In the genomic region with DNA sequence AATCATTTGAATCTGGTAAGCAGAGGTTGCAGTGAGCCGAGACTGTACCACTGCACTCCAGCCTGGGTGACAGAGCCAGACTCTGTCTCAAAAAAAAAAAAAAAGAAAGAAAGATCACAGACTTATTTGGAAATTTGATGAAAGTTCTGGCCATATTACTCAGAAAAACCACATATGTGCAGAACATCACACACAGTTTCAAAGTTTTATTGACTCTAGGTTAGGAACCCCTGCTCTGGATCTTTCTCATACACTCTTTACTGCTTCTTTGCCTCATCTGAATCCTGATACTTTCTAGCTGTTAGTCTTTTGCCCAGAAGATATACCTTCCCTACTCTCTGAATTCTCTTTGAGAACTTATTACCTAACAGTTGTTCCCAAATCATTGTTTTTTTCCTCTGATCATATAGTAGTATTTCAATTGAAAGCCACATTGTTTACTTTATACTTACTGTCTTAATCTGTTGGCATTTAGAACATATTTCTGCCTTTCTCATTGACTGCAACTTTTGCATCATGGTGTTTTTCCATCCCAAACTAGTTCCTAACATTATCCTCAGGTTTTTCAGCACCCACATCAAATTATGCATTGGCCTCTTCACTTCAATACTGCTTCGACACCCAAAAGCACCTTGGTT, we compare ENCODE assay signal across 22 cellular contexts.
DNase-seq lines count a peak whose midpoint lies in the region; ATAC-seq and TF ChIP-seq lines count a peak whose summit lies in the region.
"Had no signal": no experiment of that assay in that cellular context is flagged by ENCODE, and none has a peak within 500 bp of the region (broad histone marks: within the 10 kb centered on the region; RNA-seq: fewer than 3 reads in every experiment).

No MANE protein-coding gene starts in this region.

- CTCF ChIA-PET in OCI-LY7 (lab: Charles Lee; ENCODE audit: unreplicated experiment), result no interaction called here

- H3K4me3 ChIP-seq in adipocyte (ENCODE audit: low read length) (no peak overlapping the region), OCI-LY7 (ENCODE audit: low read depth, low read length, poor library complexity, severe bottlenecking) (no peak overlapping the region)
- H3K4me3 ChIP-seq: BLaER1, gastroesophageal sphincter had no signal

- peaks cover 69% of the 10 kb centered on the region for H3K36me3 ChIP-seq in adipocyte (ENCODE audit: control insufficient read depth, insufficient read depth, low read length, severe bottlenecking)
- H3K36me3 ChIP-seq in OCI-LY7 (ENCODE audit: insufficient read depth, low read length), result peaks cover 80% of the 10 kb centered on the region
- H3K36me3 ChIP-seq: brain microvascular endothelial cell had no signal

- H2AFZ ChIP-seq in OCI-LY7 (ENCODE audit: low read length), result no peak overlapping the region

- H3K4me1 ChIP-seq in adipocyte (ENCODE audit: control insufficient read depth, insufficient read depth, low read length), result peaks cover 1% of the 10 kb centered on the region
- H3K4me1 ChIP-seq in OCI-LY7 (ENCODE audit: insufficient read depth, low read length, poor library complexity, severe bottlenecking), result peaks cover 21% of the 10 kb centered on the region

- H3K79me2 ChIP-seq in OCI-LY7 (ENCODE audit: insufficient read depth, low read depth, low read length), result no peaks in the 10 kb centered on the region

- no peak overlapping the region for H3K27ac ChIP-seq in OCI-LY7 (ENCODE audit: low read depth, low read length, poor library complexity, severe bottlenecking)
- H3K27ac ChIP-seq: BLaER1, brain microvascular endothelial cell, gastroesophageal sphincter, VCaP had no signal

- BruUV-seq in OCI-LY7 (replicated peaks; lab: Mats Ljungman, UMichigan), result no TSS peak

- no peaks in the 10 kb centered on the region for H3K9me2 ChIP-seq in OCI-LY7 (ENCODE audit: insufficient read depth, low read length)

- H3K27me3 Mint-ChIP-seq in activated CD4-positive, alpha-beta T cell treated with anti-CD3 and anti-CD28 coated beads, Interleukin-2, amount 10 ng/mL, durations not matched to agents 24 days and 14 days, result no peaks in the 10 kb centered on the region
- no peaks in the 10 kb centered on the region for H3K27me3 Mint-ChIP-seq in osteocyte (ENCODE audit: unreplicated experiment)
- H3K27me3 Mint-ChIP-seq: T-cell had no signal

- H3K9me3 Mint-ChIP-seq in activated CD4-positive, alpha-beta T cell treated with anti-CD3 and anti-CD28 coated beads, Interleukin-2, amount 10 ng/mL, durations not matched to agents 24 days and 14 days, result no peaks in the 10 kb centered on the region
- no peaks in the 10 kb centered on the region for H3K9me3 Mint-ChIP-seq in osteocyte (ENCODE audit: unreplicated experiment)
- H3K9me3 Mint-ChIP-seq: T-cell had no signal

- H3K4me2 ChIP-seq in OCI-LY7 (ENCODE audit: low read length), result no peak overlapping the region
- H3K4me2 ChIP-seq: BLaER1 had no signal

- POLR2A ChIA-PET in OCI-LY7 (lab: Charles Lee), result interaction anchor here (0.6 to 1.4 kb wide), 2 partner anchors 11 to 89 kb away, joined by 3 to 5 read pairs; no protein-coding TSS in a partner anchor

- H3K36me3 Mint-ChIP-seq in activated CD4-positive, alpha-beta T cell treated with anti-CD3 and anti-CD28 coated beads, Interleukin-2, amount 10 ng/mL, durations not matched to agents 24 days and 14 days (ENCODE audit: low read depth), result peaks cover 26% of the 10 kb centered on the region
- peaks cover 13% of the 10 kb centered on the region for H3K36me3 Mint-ChIP-seq in osteocyte (ENCODE audit: unreplicated experiment)

- peak overlapping the region; percentile 72 for H3K27ac Mint-ChIP-seq in activated CD4-positive, alpha-beta T cell treated with anti-CD3 and anti-CD28 coated beads, Interleukin-2, amount 10 ng/mL, durations not matched to agents 24 days and 14 days
- peak overlapping the region; percentile 12 for H3K27ac Mint-ChIP-seq in osteocyte (ENCODE audit: unreplicated experiment)
- H3K27ac Mint-ChIP-seq: T-cell had no signal

- TF ChIP-seq CTCF in osteocyte (IDR thresholded peaks at IDR 0.05), result no peak
- no peak for TF ChIP-seq CTCF in OCI-LY7 (conservative IDR thresholded peaks at IDR 0.05; ENCODE audit: low read length)

- no peak overlapping the region for H3K9ac ChIP-seq in adipocyte (ENCODE audit: low read length)
- H3K9ac ChIP-seq: BLaER1 had no signal

- H3K27me3 ChIP-seq in adipocyte (replicated peaks; ENCODE audit: control insufficient read depth, insufficient read depth, low read length), result no peaks in the 10 kb centered on the region
- H3K27me3 ChIP-seq: BLaER1, brain microvascular endothelial cell, gastroesophageal sphincter had no signal

- no peak for ATAC-seq in GM21390 (IDR thresholded peaks at IDR 0.05; ENCODE audit: unreplicated experiment)
- ATAC-seq: gastroesophageal sphincter, left colon, Right ventricle myocardium inferior had no signal

- peaks cover 10% of the 10 kb centered on the region for H3K4me1 Mint-ChIP-seq in activated CD4-positive, alpha-beta T cell treated with anti-CD3 and anti-CD28 coated beads, Interleukin-2, amount 10 ng/mL, durations not matched to agents 24 days and 14 days
- peaks cover 40% of the 10 kb centered on the region for H3K4me1 Mint-ChIP-seq in osteocyte (ENCODE audit: unreplicated experiment)

- no peaks in the 10 kb centered on the region for H3K9me3 ChIP-seq in adipocyte (ENCODE audit: control insufficient read depth, low read length)
- no peaks in the 10 kb centered on the region for H3K9me3 ChIP-seq in OCI-LY7 (ENCODE audit: low read length)
- H3K9me3 ChIP-seq: gastroesophageal sphincter had no signal

- DNase-seq in activated CD4-positive, alpha-beta T cell treated with anti-CD3 and anti-CD28 coated beads, Interleukin-2, amount 10 ng/mL, durations not matched to agents 24 days and 14 days, result no peak
- no peak for DNase-seq in activated CD4-positive, alpha-beta T cell treated with anti-CD3 and anti-CD28 coated beads, Interleukin-2, amount 50 U/mL, for 1 hour
- DNase-seq in LHCN-M2 (ENCODE audit: low read depth) (peak; percentile 39), adipocyte (ENCODE audit: low read depth) (peak; percentile 79), osteocyte (ENCODE audit: extremely low spot score, unreplicated experiment) (no peak), OCI-LY7 (ENCODE audit: low spot score) (no peak), cardiac septum (ENCODE audit: low spot score) (no peak)
- DNase-seq: brain microvascular endothelial cell, dermis blood vessel endothelial cell, DMS 273 treated with DMSO at 0.1 percent for 48 hours, GDM1, GOT3, Karpas-422, left colon, NCI-H1092, NCI-H2081, T-cell had no signal

- peak overlapping the region; percentile 14 for H3K4me3 Mint-ChIP-seq in activated CD4-positive, alpha-beta T cell treated with anti-CD3 and anti-CD28 coated beads, Interleukin-2, amount 10 ng/mL, durations not matched to agents 24 days and 14 days
- no peak overlapping the region for H3K4me3 Mint-ChIP-seq in osteocyte (ENCODE audit: unreplicated experiment)

- no peaks in the 10 kb centered on the region for H4K20me1 ChIP-seq in OCI-LY7 (ENCODE audit: insufficient read depth, low read length)
- H4K20me1 ChIP-seq: BLaER1 had no signal

- intact Hi-C loops in activated CD4-positive, alpha-beta T cell treated with anti-CD3 and anti-CD28 coated beads, Interleukin-2, amount 10 ng/mL, durations not matched to agents 24 days and 14 days (cut with micrococcal nuclease), result loop anchor here (2.0 to 5.0 kb wide), 3 partner anchors 42 to 93 kb away; no protein-coding TSS in a partner anchor
- intact Hi-C loops in OCI-LY7 (cut with micrococcal nuclease; ENCODE audit: unreplicated experiment) (no loop called here), cardiac septum (cut with DNase I) (loop anchor here (10.0 kb wide), 1 partner anchor 140 kb away; the partner anchor contains the start of gene LIX1)

Comparison
In these comparisons a context has a peak if more than half of its experiments do, and no peak if none do; other contexts are left out.
1. DNase-seq: peak in LHCN-M2 (single experiment) and adipocyte (single experiment); none in activated CD4-positive, alpha-beta T cell treated with anti-CD3 and anti-CD28 coated beads, Interleukin-2, amount 10 ng/mL, durations not matched to agents 24 days and 14 days (single experiment), activated CD4-positive, alpha-beta T cell treated with anti-CD3 and anti-CD28 coated beads, Interleukin-2, amount 50 U/mL, for 1 hour (single experiment), osteocyte (single experiment), OCI-LY7 (single experiment) and cardiac septum (single experiment).